ENCODE assay signal across 8 cellular contexts in genomic region chr3:75422101-75422945, GRCh38.
DNase-seq lines count a peak whose midpoint lies in the region; TF ChIP-seq lines count a peak whose summit lies in the region.
"Not testable (repeated sequence)": the region's sequence is repeated elsewhere in the genome, so short reads cannot be mapped to it uniquely, and the experiment has no call there.

No MANE protein-coding gene starts in this region.

- not testable (repeated sequence) for TF ChIP-seq EP300 in transverse colon (IDR thresholded peaks at IDR 0.05; ENCODE audit: low read depth)

- not testable (repeated sequence) for H3K9me3 ChIP-seq in SJCRH30 (replicated peaks); transverse colon

- WGBS in transverse colon (ENCODE audit: low coverage in 1 of 2), 2 donors, result 46 to 94% methylated on average over 5 to 18 of the region's 18 CpGs

- not testable (repeated sequence) for TF ChIP-seq POLR2A in transverse colon (IDR thresholded peaks at IDR 0.05)

- intact Hi-C loops in posterior cingulate gyrus (cut with DNase I), result loop anchor here (2.0 to 10.0 kb wide), 2 partner anchors 128 to 168 kb away; no protein-coding TSS in a partner anchor
- intact Hi-C loops in transverse colon (cut with DNase I; ENCODE audit: low total_unique reads), result loop anchor here (10.0 kb wide), 1 partner anchor 128 kb away; no protein-coding TSS in a partner anchor

- H3K27ac ChIP-seq in SJCRH30, result peak overlapping the region; percentile 78
- not testable (repeated sequence) for H3K27ac ChIP-seq in transverse colon

- in situ Hi-C loops in transverse colon (cut with MboI; ENCODE audit: low pct_ligation_motif_present in 1 of 4, low pct_unique_long_range_greater_than_20kb in 1 of 4, low sequenced_read_pairs in 3 of 4), result loop anchor here in 2 of 4 donors (10.0 kb wide), 1 partner anchor 128 kb away; no protein-coding TSS in a partner anchor

- peaks cover 11% of the 10 kb centered on the region; the same call in 1 of the 2 replicates for H3K4me1 ChIP-seq in SJCRH30
- not testable (repeated sequence) for H3K4me1 ChIP-seq in transverse colon

- DNase-seq in DMS 273 (lab: John Stamatoyannopoulos, UW; ENCODE audit: unreplicated experiment) (peak; percentile 41), SJCRH30 (peak; percentile 65 to 78), dermis blood vessel endothelial cell (peak; percentile 25), islet precursor cell (peak; percentile 58), posterior cingulate gyrus (peak in 8 of 10 donors; percentile 38 to 92 (median 59)), transverse colon (peak; percentile 51)
- DNase-seq in activated T-cell treated with anti-CD3 and anti-CD28 coated beads, Interleukin-2, amount 50 U/mL, for 1 hour, result peak; percentile 49

- not testable (repeated sequence) for H3K36me3 ChIP-seq in SJCRH30, transverse colon

- not testable (repeated sequence) for H3K4me3 ChIP-seq in SJCRH30, transverse colon

- H3K27me3 ChIP-seq in SJCRH30, transverse colon: not testable (repeated sequence)

- TF ChIP-seq CTCF in LNCAP (IDR thresholded peaks at IDR 0.05) (peak; percentile 81), transverse colon (IDR thresholded peaks at IDR 0.05) (peak; percentile 61 to 84 (median 77))
